ENCODE assay signal across 8 cellular contexts in the genomic region with DNA sequence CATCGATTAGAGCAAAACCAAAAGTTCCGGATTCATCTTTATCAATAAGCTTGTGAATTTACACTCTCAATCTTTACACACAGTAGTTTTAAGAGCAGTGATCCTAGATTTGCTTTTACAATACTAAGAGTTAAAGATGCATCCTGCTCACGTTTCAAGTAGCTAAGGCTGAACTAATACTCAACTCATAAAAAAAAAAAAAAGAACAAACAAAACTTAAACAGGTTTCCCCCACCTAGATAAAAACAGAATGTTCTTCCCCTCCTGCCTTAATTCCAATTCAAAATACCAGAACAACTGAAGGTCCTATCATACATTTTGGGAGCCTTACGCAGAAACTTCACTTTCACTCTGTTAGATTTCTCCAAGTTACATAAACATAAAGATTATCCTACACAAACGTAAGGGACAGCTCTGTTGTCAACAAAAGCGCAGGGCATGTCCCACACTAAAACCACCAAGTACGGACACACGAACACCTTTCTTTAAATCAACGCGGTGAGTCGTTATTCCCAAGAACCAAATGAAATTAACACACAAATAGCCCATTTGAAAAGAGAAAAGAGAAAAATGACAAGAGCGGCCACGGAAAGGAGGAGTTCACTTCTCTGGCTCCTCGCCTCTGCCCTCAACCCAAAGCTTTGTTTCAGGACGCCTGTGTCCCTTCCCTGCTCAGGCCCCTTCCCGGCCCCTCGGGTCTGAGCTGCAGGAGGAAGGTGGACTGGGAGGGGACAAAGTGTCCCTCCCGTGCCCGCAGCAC. TPM values are rescaled to one million over a fixed set of nuclear protein-coding genes. Genes with fewer than 3 reads are reported as not detected.
A peak's percentile ranks its signal among the peaks of the same experiment; 100 is the strongest.
DNase-seq lines count a peak whose midpoint lies in the region; ATAC-seq, FAIRE-seq and TF ChIP-seq lines count a peak whose summit lies in the region.

No MANE protein-coding gene starts in this region.

- H3K27ac Mint-ChIP-seq in Caco-2 (ENCODE audit: unreplicated experiment) (peak overlapping the region; percentile 94), IgD-negative memory B cell (peak overlapping the region; percentile 75 to 99 (median 88)), astrocyte (ENCODE audit: unreplicated experiment) (peak overlapping the region; percentile 22)

- no peaks in the 10 kb centered on the region; the same call in 1 of the 2 replicates for H3K36me3 ChIP-seq in Caco-2 (ENCODE audit: control insufficient read depth, insufficient read depth, low read length)
- peaks cover 9% of the 10 kb centered on the region for H3K36me3 ChIP-seq in astrocyte (ENCODE audit: insufficient read depth, low read length)
- no peaks in the 10 kb centered on the region for H3K36me3 ChIP-seq in testis (ENCODE audit: low read depth, missing control alignments)

- no peak for ATAC-seq in HG02610 (IDR thresholded peaks at IDR 0.05; ENCODE audit: unreplicated experiment)

- peak overlapping the region; percentile 80 for H2AFZ ChIP-seq in astrocyte (ENCODE audit: low read depth, low read length)

- DNase-seq in Caco-2 = no peak
- DNase-seq in astrocyte (ENCODE audit: low read depth) = no peak
- DNase-seq in testis = no peak
- no peak for DNase-seq in AG20443 (ENCODE audit: low spot score)
- no peak for DNase-seq in stimulated activated CD4-positive, alpha-beta T cell treated with anti-CD3 and anti-CD28 coated beads, Interleukin-1b, Interleukin-23, amount 100 ng/mL, for 48 hours

- 1% methylated on average over 19 of the region's 19 CpGs for WGBS in testis, 2 donors

- peak overlapping the region; percentile 87 for H3K4me2 ChIP-seq in astrocyte (ENCODE audit: low read length)

- H3K9me3 ChIP-seq in Caco-2 (no peaks in the 10 kb centered on the region), astrocyte (ENCODE audit: insufficient read depth, low read depth, low read length) (no peaks in the 10 kb centered on the region), testis (no peaks in the 10 kb centered on the region)

- CTCF ChIA-PET in Caco-2 (lab: Charles Lee) = no interaction called here

- peaks cover 35% of the 10 kb centered on the region for H4K20me1 ChIP-seq in astrocyte (ENCODE audit: insufficient read depth, low read length)

- H3K4me3 ChIP-seq in Caco-2 (ENCODE audit: low read depth, low read length) (peak overlapping the region; percentile 99), astrocyte (ENCODE audit: insufficient read depth, low read depth, low read length) (peak overlapping the region; percentile 98), testis (peak overlapping the region; percentile 85 to 93)

- TF ChIP-seq POLR2A in testis (IDR thresholded peaks at IDR 0.05) = no peak

- H3K27ac ChIP-seq in astrocyte (ENCODE audit: low read depth, low read length) (peak overlapping the region; percentile 97), layer of hippocampus (ENCODE audit: low read depth, low read length) (peak overlapping the region; percentile 90), testis (peak overlapping the region; percentile 97 to 98)

- H3K27me3 ChIP-seq in Caco-2 (replicated peaks; ENCODE audit: control insufficient read depth, insufficient read depth, low read length) = no peaks in the 10 kb centered on the region
- no peaks in the 10 kb centered on the region for H3K27me3 ChIP-seq in astrocyte (ENCODE audit: insufficient read depth, low read length)
- H3K27me3 ChIP-seq in layer of hippocampus (ENCODE audit: control insufficient read depth, insufficient read depth, low read length) = no peaks in the 10 kb centered on the region
- H3K27me3 ChIP-seq in testis = no peaks in the 10 kb centered on the region

- H3K9me3 Mint-ChIP-seq in Caco-2 (ENCODE audit: unreplicated experiment) = no peaks in the 10 kb centered on the region
- no peaks in the 10 kb centered on the region for H3K9me3 Mint-ChIP-seq in IgD-negative memory B cell
- no peaks in the 10 kb centered on the region for H3K9me3 Mint-ChIP-seq in astrocyte (ENCODE audit: unreplicated experiment)

- TF ChIP-seq CTCF in Caco-2 (IDR thresholded peaks at IDR 0.05; ENCODE audit: insufficient read depth in 1 of 2, low read depth in 1 of 2, low read length in 1 of 2, severe bottlenecking in 1 of 2, unreplicated experiment in 1 of 2) = no peak
- TF ChIP-seq CTCF in astrocyte (IDR thresholded peaks at IDR 0.05; ENCODE audit: insufficient read depth, low read depth, low read length) = no peak
- no peak for TF ChIP-seq CTCF in testis (IDR thresholded peaks at IDR 0.05)

- POLR2A ChIA-PET in Caco-2 (lab: Charles Lee) = interaction anchor here (0.7 kb wide), 1 partner anchor 944 kb away, joined by 5 read pairs; no protein-coding TSS in a partner anchor

- intact Hi-C loops in Caco-2 (cut with micrococcal nuclease; ENCODE audit: unreplicated experiment) (loop anchor here (2.0 to 10.0 kb wide), 4 partner anchors 29 to 257 kb away; no protein-coding TSS in a partner anchor), testis (cut with DNase I; ENCODE audit: low total_unique reads) (no loop called here)

- FAIRE-seq in astrocyte (lab: Jason Lieb, UNC) = no peak

- H3K27me3 Mint-ChIP-seq in Caco-2 (ENCODE audit: insufficient read depth, unreplicated experiment) (no peaks in the 10 kb centered on the region), IgD-negative memory B cell (no peaks in the 10 kb centered on the region), astrocyte (ENCODE audit: low read depth, unreplicated experiment) (no peaks in the 10 kb centered on the region)

- H3K4me3 Mint-ChIP-seq in Caco-2 (ENCODE audit: unreplicated experiment) = peak overlapping the region; percentile 89
- H3K4me3 Mint-ChIP-seq in IgD-negative memory B cell = peak overlapping the region; percentile 97 to 100 (median 98)
- H3K4me3 Mint-ChIP-seq in astrocyte (ENCODE audit: unreplicated experiment) = peak overlapping the region; percentile 95

- peaks cover 18% of the 10 kb centered on the region for H3K4me1 ChIP-seq in Caco-2
- H3K4me1 ChIP-seq in astrocyte (ENCODE audit: insufficient read depth, low read length) = peaks cover 22% of the 10 kb centered on the region
- peaks cover 21% of the 10 kb centered on the region for H3K4me1 ChIP-seq in testis

- H3K9ac ChIP-seq in astrocyte (ENCODE audit: low read length) = peak overlapping the region; percentile 96

- TSS peak; percentile 16 for BruUV-seq in Caco-2 (replicated peaks; lab: Mats Ljungman, UMichigan)

- H3K4me1 Mint-ChIP-seq in Caco-2 (ENCODE audit: low read depth, unreplicated experiment) (no peaks in the 10 kb centered on the region), IgD-negative memory B cell (peaks cover 27 to 37% (median 33%) of the 10 kb centered on the region in 3 donors), astrocyte (ENCODE audit: low read depth, unreplicated experiment) (peaks cover 13% of the 10 kb centered on the region)

- H3K36me3 Mint-ChIP-seq in Caco-2 (ENCODE audit: insufficient read depth, unreplicated experiment) = peaks cover 16% of the 10 kb centered on the region
- peaks cover 3% of the 10 kb centered on the region for H3K36me3 Mint-ChIP-seq in IgD-negative memory B cell
- no peaks in the 10 kb centered on the region for H3K36me3 Mint-ChIP-seq in astrocyte (ENCODE audit: low read depth, unreplicated experiment)

- H3K79me2 ChIP-seq in astrocyte (ENCODE audit: insufficient read depth, low read length) = peaks cover 59% of the 10 kb centered on the region

RNA-seq across cellular contexts. Expression of a gene that starts 0.9 kb away (rescaled TPM):
- total RNA-seq in Caco-2 (2022) (29.6 and 34.3 TPM in 2 replicates), astrocyte (45.9 and 48.0 TPM in 2 replicates), testis (10 to 100 TPM; 65.9 to 73.6 TPM)
- polyA plus RNA-seq in IgD-negative memory B cell (16.0 TPM), testis (ENCODE audit: insufficient read depth, low read depth, low replicate concordance) (33.0 TPM)

Comparison
In these comparisons a context has a peak if more than half of its experiments do, and no peak if none do; other contexts are left out.
1. H3K27ac Mint-ChIP-seq: peak in every context shown above with its lines; median percentile 94 in Caco-2; 88 in IgD-negative memory B cell; 22 in astrocyte.